1 cellular context compared by ENCODE assay signal in the genomic region with DNA sequence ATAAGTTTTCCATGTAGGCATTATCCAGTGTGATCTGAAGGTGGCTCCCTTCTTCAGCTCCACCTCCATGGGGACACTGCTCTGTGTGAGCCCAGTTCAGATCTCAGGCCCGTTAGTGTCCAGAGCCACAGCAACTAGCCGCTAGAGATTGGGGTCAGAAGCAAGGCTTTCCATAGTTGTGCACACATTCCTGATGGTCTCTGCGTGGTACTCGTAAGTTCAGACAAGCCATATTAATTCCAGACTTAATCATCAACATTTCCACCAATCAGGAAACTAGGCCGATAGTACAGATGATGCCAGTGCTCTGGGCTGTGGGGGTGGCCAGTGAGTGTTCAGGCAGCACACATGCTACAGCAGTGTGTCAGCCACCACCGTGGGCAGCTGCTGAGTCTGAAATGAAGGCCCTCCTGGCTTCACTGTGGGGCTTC.
TF ChIP-seq lines count a peak whose summit lies in the region.

No MANE protein-coding gene starts in this region.

TF ChIP-seq in HepG2, 621 proteins besides CTCF, POLR2A, EP300 and RAD21 (continued from another document):
- TF ChIP-seq HNF1B (CRISPR knock-in tag; IDR thresholded peaks at IDR 0.05): peak; percentile 72; the same call in 1 of the 2 replicates
- TF ChIP-seq ZMYM4 (CRISPR knock-in tag; IDR thresholded peaks at IDR 0.05): 0 out of 2 replicates have a peak, but pooled peaks have one; percentile 34
- no peak for TF ChIP-seq BATF2 (CRISPR knock-in tag; IDR thresholded peaks at IDR 0.05)
- TF ChIP-seq, protein P1, sequence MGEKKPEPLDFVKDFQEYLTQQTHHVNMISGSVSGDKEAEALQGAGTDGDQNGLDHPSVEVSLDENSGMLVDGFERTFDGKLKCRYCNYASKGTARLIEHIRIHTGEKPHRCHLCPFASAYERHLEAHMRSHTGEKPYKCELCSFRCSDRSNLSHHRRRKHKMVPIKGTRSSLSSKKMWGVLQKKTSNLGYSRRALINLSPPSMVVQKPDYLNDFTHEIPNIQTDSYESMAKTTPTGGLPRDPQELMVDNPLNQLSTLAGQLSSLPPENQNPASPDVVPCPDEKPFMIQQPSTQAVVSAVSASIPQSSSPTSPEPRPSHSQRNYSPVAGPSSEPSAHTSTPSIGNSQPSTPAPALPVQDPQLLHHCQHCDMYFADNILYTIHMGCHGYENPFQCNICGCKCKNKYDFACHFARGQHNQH (CRISPR knock-in tag; IDR thresholded peaks at IDR 0.05): peak; percentile 31; the same call in 1 of the 2 replicates
- TF ChIP-seq, protein P2, sequence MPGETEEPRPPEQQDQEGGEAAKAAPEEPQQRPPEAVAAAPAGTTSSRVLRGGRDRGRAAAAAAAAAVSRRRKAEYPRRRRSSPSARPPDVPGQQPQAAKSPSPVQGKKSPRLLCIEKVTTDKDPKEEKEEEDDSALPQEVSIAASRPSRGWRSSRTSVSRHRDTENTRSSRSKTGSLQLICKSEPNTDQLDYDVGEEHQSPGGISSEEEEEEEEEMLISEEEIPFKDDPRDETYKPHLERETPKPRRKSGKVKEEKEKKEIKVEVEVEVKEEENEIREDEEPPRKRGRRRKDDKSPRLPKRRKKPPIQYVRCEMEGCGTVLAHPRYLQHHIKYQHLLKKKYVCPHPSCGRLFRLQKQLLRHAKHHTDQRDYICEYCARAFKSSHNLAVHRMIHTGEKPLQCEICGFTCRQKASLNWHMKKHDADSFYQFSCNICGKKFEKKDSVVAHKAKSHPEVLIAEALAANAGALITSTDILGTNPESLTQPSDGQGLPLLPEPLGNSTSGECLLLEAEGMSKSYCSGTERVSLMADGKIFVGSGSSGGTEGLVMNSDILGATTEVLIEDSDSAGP (CRISPR knock-in tag; IDR thresholded peaks at IDR 0.05; ENCODE audit: borderline replicate concordance): 0 out of 2 replicates have a peak, but pooled peaks have one; percentile 22
- TF ChIP-seq ARNT2 (CRISPR knock-in tag; IDR thresholded peaks at IDR 0.05; ENCODE audit: low read depth): 0 out of 2 replicates have a peak, but pooled peaks have one; percentile 22
